ENCODE assay signal across 12 cellular contexts in genomic region chr17:6098050-6098449, GRCh38. TPM values are rescaled to one million over a fixed set of nuclear protein-coding genes. Genes with fewer than 3 reads are reported as not detected.
"Had no signal": no experiment of that assay in that cellular context is flagged by ENCODE, and none has a peak within 500 bp of the region (broad histone marks: within the 10 kb centered on the region; RNA-seq: fewer than 3 reads in every experiment).

No MANE protein-coding gene starts in this region.

- FAIRE-seq: bronchial epithelial cell, colon had no signal

- H3K4me1 Mint-ChIP-seq: activated CD4-positive, alpha-beta memory T cell treated with anti-CD3 and anti-CD28 coated beads, Interleukin-2, amount 10 ng/mL, durations not matched to agents 7 days and 5 days; activated CD4-positive, alpha-beta T cell treated with anti-CD3 and anti-CD28 coated beads for 36 hours; activated naive CD8-positive, alpha-beta T cell treated with anti-CD3 and anti-CD28 coated beads, Interleukin-2, amount 10 ng/mL, durations not matched to agents 7 days and 5 days; naive thymus-derived CD8-positive, alpha-beta T cell had no signal

- H3K4me3 ChIP-seq: mucosa of descending colon had no signal

- H3K9me3 ChIP-seq: mucosa of descending colon had no signal

- H3K4me3 Mint-ChIP-seq: activated CD4-positive, alpha-beta memory T cell treated with anti-CD3 and anti-CD28 coated beads, Interleukin-2, amount 10 ng/mL, durations not matched to agents 7 days and 5 days; activated CD4-positive, alpha-beta T cell treated with anti-CD3 and anti-CD28 coated beads for 36 hours; activated naive CD8-positive, alpha-beta T cell treated with anti-CD3 and anti-CD28 coated beads, Interleukin-2, amount 10 ng/mL, durations not matched to agents 7 days and 5 days; naive thymus-derived CD8-positive, alpha-beta T cell had no signal

- DNase-seq: activated CD4-positive, alpha-beta memory T cell treated with anti-CD3 and anti-CD28 coated beads, Interleukin-2, amount 10 ng/mL, durations not matched to agents 7 days and 5 days; activated CD4-positive, alpha-beta T cell treated with anti-CD3 and anti-CD28 coated beads for 36 hours; activated gamma-delta T cell; activated naive CD8-positive, alpha-beta T cell treated with anti-CD3 and anti-CD28 coated beads, Interleukin-2, amount 10 ng/mL, durations not matched to agents 7 days and 5 days; activated T-cell treated with anti-CD3 and anti-CD28 coated beads, Interleukin-2, amount 50 U/mL, for 48 hours; hypothalamus; nucleus accumbens; T-helper 9 cell had no signal

- H3K27ac Mint-ChIP-seq: activated CD4-positive, alpha-beta memory T cell treated with anti-CD3 and anti-CD28 coated beads, Interleukin-2, amount 10 ng/mL, durations not matched to agents 7 days and 5 days; activated CD4-positive, alpha-beta T cell treated with anti-CD3 and anti-CD28 coated beads for 36 hours; activated naive CD8-positive, alpha-beta T cell treated with anti-CD3 and anti-CD28 coated beads, Interleukin-2, amount 10 ng/mL, durations not matched to agents 7 days and 5 days; naive thymus-derived CD8-positive, alpha-beta T cell had no signal

- H3K36me3 Mint-ChIP-seq: activated naive CD8-positive, alpha-beta T cell treated with anti-CD3 and anti-CD28 coated beads, Interleukin-2, amount 10 ng/mL, durations not matched to agents 7 days and 5 days; naive thymus-derived CD8-positive, alpha-beta T cell had no signal

- H3K9me3 Mint-ChIP-seq: activated CD4-positive, alpha-beta memory T cell treated with anti-CD3 and anti-CD28 coated beads, Interleukin-2, amount 10 ng/mL, durations not matched to agents 7 days and 5 days; activated naive CD8-positive, alpha-beta T cell treated with anti-CD3 and anti-CD28 coated beads, Interleukin-2, amount 10 ng/mL, durations not matched to agents 7 days and 5 days had no signal

- H3K27me3 Mint-ChIP-seq: activated CD4-positive, alpha-beta memory T cell treated with anti-CD3 and anti-CD28 coated beads, Interleukin-2, amount 10 ng/mL, durations not matched to agents 7 days and 5 days; activated CD4-positive, alpha-beta T cell treated with anti-CD3 and anti-CD28 coated beads for 36 hours; activated naive CD8-positive, alpha-beta T cell treated with anti-CD3 and anti-CD28 coated beads, Interleukin-2, amount 10 ng/mL, durations not matched to agents 7 days and 5 days had no signal

- ATAC-seq: activated CD4-positive, alpha-beta T cell treated with anti-CD3 and anti-CD28 coated beads for 36 hours; mucosa of descending colon; naive thymus-derived CD8-positive, alpha-beta T cell had no signal

RNA-seq across cellular contexts. Expression of gene WSCD1, which starts 27.9 kb away (rescaled TPM):
- total RNA-seq: activated CD4-positive, alpha-beta memory T cell treated with anti-CD3 and anti-CD28 coated beads, Interleukin-2, amount 10 ng/mL, durations not matched to agents 7 days and 5 days; activated naive CD8-positive, alpha-beta T cell treated with anti-CD3 and anti-CD28 coated beads, Interleukin-2, amount 10 ng/mL, durations not matched to agents 7 days and 5 days; naive thymus-derived CD8-positive, alpha-beta T cell had no signal
- polyA plus RNA-seq: naive thymus-derived CD8-positive, alpha-beta T cell had no signal
